In the genomic region with DNA sequence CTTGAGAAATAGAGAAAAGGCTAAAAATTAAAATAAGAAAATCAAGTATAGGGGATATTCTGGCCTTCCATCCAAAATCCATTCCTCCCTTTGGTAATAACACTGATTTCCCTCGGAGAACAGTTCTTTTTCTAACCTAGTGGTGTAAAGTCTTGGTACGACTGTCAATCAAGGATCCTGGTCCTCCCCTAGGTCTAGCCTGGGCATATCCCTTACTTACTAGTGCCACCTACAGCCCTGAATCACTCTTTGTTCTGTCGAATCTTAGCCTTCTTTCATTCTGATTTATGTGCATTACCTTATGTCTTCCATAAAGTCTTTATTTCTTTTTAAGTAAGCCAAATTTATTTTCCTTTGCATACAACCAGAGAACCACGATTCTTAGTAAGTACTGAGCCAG, we compare ENCODE assay signal across 8 cellular contexts.
DNase-seq lines count a peak whose midpoint lies in the region; ATAC-seq and TF ChIP-seq lines count a peak whose summit lies in the region.

No MANE protein-coding gene starts in this region.

- H3K4me2 ChIP-seq in MM.1S (ENCODE audit: low read depth, low read length), result no peak overlapping the region

- H3K9ac ChIP-seq in MM.1S (ENCODE audit: low read length), result no peak overlapping the region

- no peaks in the 10 kb centered on the region for H3K79me2 ChIP-seq in MM.1S (ENCODE audit: low read length)

- H3K27me3 Mint-ChIP-seq in stimulated activated naive B cell treated with anti-CD40 and anti-IgM and Interleukin-4, amounts not matched to agents 10 μg/mL and 1 μg/mL and 100 μg/mL, for 72 hours, result no peaks in the 10 kb centered on the region

- TF ChIP-seq CTCF in MM.1S (IDR thresholded peaks at IDR 0.05; ENCODE audit: low read length), result peak; percentile 32

- H3K36me3 ChIP-seq in MM.1S (replicated peaks; ENCODE audit: insufficient read depth, low read length), result no peaks in the 10 kb centered on the region

- H2AFZ ChIP-seq in MM.1S (ENCODE audit: low read length), result no peak overlapping the region

- no peaks in the 10 kb centered on the region for H4K20me1 ChIP-seq in MM.1S (ENCODE audit: insufficient read depth, low read length)

- DNase-seq in SIG-M5 treated with dmso at 0.1 percent for 504 hours (lab: John Stamatoyannopoulos, UW; ENCODE audit: unreplicated experiment) (peak; percentile 15), SIG-M5 (lab: John Stamatoyannopoulos, UW) (no peak), MM.1S (peak; percentile 63), dedifferentiated amniotic fluid mesenchymal stem cell (ENCODE audit: extremely low spot score) (peak; percentile 51), UCSD-AML1 (lab: John Stamatoyannopoulos, UW; ENCODE audit: unreplicated experiment) (no peak)
- no peak for DNase-seq in stimulated activated naive B cell treated with anti-CD40 and anti-IgM and Interleukin-4, amounts not matched to agents 10 μg/mL and 1 μg/mL and 100 μg/mL, for 72 hours

- H3K27ac ChIP-seq in MM.1S (ENCODE audit: low read length), result no peak overlapping the region

- H3K9me3 Mint-ChIP-seq in stimulated activated naive B cell treated with anti-CD40 and anti-IgM and Interleukin-4, amounts not matched to agents 10 μg/mL and 1 μg/mL and 100 μg/mL, for 72 hours, result peaks cover 0 to 4% of the 10 kb centered on the region in 2 donors

- no peaks in the 10 kb centered on the region for H3K4me1 ChIP-seq in MM.1S (ENCODE audit: low read length)

- H3K4me1 Mint-ChIP-seq in stimulated activated naive B cell treated with anti-CD40 and anti-IgM and Interleukin-4, amounts not matched to agents 10 μg/mL and 1 μg/mL and 100 μg/mL, for 72 hours, result no peaks in the 10 kb centered on the region

- H3K27ac Mint-ChIP-seq in stimulated activated naive B cell treated with anti-CD40 and anti-IgM and Interleukin-4, amounts not matched to agents 10 μg/mL and 1 μg/mL and 100 μg/mL, for 72 hours, result no peak overlapping the region

- H3F3A ChIP-seq in MM.1S (ENCODE audit: insufficient read depth, low read length), result no peaks in the 10 kb centered on the region

- no peaks in the 10 kb centered on the region for H3K27me3 ChIP-seq in MM.1S (replicated peaks; ENCODE audit: insufficient read depth, low read length)

- H3K4me3 Mint-ChIP-seq in stimulated activated naive B cell treated with anti-CD40 and anti-IgM and Interleukin-4, amounts not matched to agents 10 μg/mL and 1 μg/mL and 100 μg/mL, for 72 hours, result no peak overlapping the region

- H3K4me3 ChIP-seq in MM.1S (ENCODE audit: low read length), result no peak overlapping the region

- H3K9me2 ChIP-seq in MM.1S (replicated peaks; ENCODE audit: insufficient read depth, low read length), result no peaks in the 10 kb centered on the region

- H3K36me3 Mint-ChIP-seq in stimulated activated naive B cell treated with anti-CD40 and anti-IgM and Interleukin-4, amounts not matched to agents 10 μg/mL and 1 μg/mL and 100 μg/mL, for 72 hours, result no peaks in the 10 kb centered on the region

- no peaks in the 10 kb centered on the region for H3K9me3 ChIP-seq in MM.1S (replicated peaks; ENCODE audit: insufficient read depth, low read length)

- peak; percentile 53 to 58 for ATAC-seq in stimulated activated naive B cell treated with anti-CD40 and anti-IgM and Interleukin-4, amounts not matched to agents 10 μg/mL and 1 μg/mL and 100 μg/mL, for 72 hours (replicated peaks)
- no peak for ATAC-seq in HG03469 (IDR thresholded peaks at IDR 0.05; ENCODE audit: unreplicated experiment)
- ATAC-seq in GM21515 (IDR thresholded peaks at IDR 0.05; ENCODE audit: unreplicated experiment), result no peak

Comparison
In these comparisons a context has a peak if more than half of its experiments do, and no peak if none do; other contexts are left out.
1. DNase-seq: peak in SIG-M5 treated with dmso at 0.1 percent for 504 hours (single experiment), MM.1S (single experiment) and dedifferentiated amniotic fluid mesenchymal stem cell (single experiment); none in SIG-M5 (single experiment), stimulated activated naive B cell treated with anti-CD40 and anti-IgM and Interleukin-4, amounts not matched to agents 10 μg/mL and 1 μg/mL and 100 μg/mL, for 72 hours (single experiment) and UCSD-AML1 (single experiment).
2. ATAC-seq: peak in stimulated activated naive B cell treated with anti-CD40 and anti-IgM and Interleukin-4, amounts not matched to agents 10 μg/mL and 1 μg/mL and 100 μg/mL, for 72 hours (2 of 2); none in HG03469 (single experiment) and GM21515 (single experiment).